8 cellular contexts compared by ENCODE assay signal in the genomic region with DNA sequence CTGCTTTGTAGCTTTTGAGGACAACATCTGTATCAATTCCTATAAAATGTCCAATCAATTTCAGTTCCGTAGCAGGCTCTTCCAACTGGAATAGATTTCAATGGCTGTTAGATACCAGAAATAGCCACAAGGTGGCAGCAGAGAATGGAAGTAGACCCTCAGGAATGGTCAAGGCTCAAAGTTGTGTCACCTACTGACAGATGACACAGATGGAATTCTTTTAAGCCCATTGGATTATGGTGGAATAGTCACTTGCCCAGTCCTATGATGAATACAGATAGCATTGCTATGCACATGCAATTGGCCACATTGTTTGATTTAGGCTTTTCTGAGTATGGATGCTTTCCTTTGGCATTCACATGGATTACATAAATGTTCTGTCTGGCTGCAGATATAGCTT.
DNase-seq lines count a peak whose midpoint lies in the region; ATAC-seq, FAIRE-seq and TF ChIP-seq lines count a peak whose summit lies in the region.

No MANE protein-coding gene starts in this region.

- H3K4me3 ChIP-seq in BE2C (ENCODE audit: low read depth, low read length) = no peak overlapping the region
- no peak overlapping the region for H3K4me3 ChIP-seq in WI38 (ENCODE audit: low read depth, low read length)

- H3K4me1 ChIP-seq in BE2C = no peaks in the 10 kb centered on the region

- no peaks in the 10 kb centered on the region for H3K36me3 ChIP-seq in BE2C

- H3K9me3 ChIP-seq in BE2C = no peaks in the 10 kb centered on the region

- DNase-seq in BE2C (peak; percentile 16), GM12891 (ENCODE audit: insufficient read length, low spot score) (no peak), MV-4-11 (lab: John Stamatoyannopoulos, UW) (peak; percentile 24), epidermal melanocyte (ENCODE audit: insufficient read length, low spot score) (peak; percentile 25), mucosa of gallbladder (ENCODE audit: low spot score) (peak; percentile 66), ureter (ENCODE audit: low spot score) (peak; percentile 60)

- ATAC-seq in GM18861 (IDR thresholded peaks at IDR 0.05; ENCODE audit: unreplicated experiment) = no peak

- TF ChIP-seq POLR2A in GM12891 (IDR thresholded peaks at IDR 0.05; ENCODE audit: low read depth, low read length) = no peak

- no peaks in the 10 kb centered on the region for H3K27me3 ChIP-seq in BE2C

- peak; percentile 94 for FAIRE-seq in GM12891 (lab: Jason Lieb, UNC)

- TF ChIP-seq CTCF in BE2C (IDR thresholded peaks at IDR 0.05; ENCODE audit: low read depth, low read length) (peak; percentile 67), WI38 (IDR thresholded peaks at IDR 0.05; ENCODE audit: low read depth, low read length) (peak; percentile 65)

TF ChIP-seq in GM12891, 5 proteins besides CTCF, POLR2A, EP300 and RAD21:
- TF ChIP-seq POLR2AphosphoS5 (IDR thresholded peaks at IDR 0.05; ENCODE audit: low read depth, low read length) (no peak), POU2F2 (IDR thresholded peaks at IDR 0.05; ENCODE audit: low read depth, low read length) (no peak), TAF1 (IDR thresholded peaks at IDR 0.05; ENCODE audit: low read depth, low read length) (no peak), PAX5 (IDR thresholded peaks at IDR 0.05; ENCODE audit: insufficient read depth, low read length, severe bottlenecking) (no peak), SPI1 (IDR thresholded peaks at IDR 0.05; ENCODE audit: low read depth, low read length) (no peak)
